ENCODE assay signal across 8 cellular contexts in genomic region chr7:104883718-104884452, GRCh38.
DNase-seq lines count a peak whose midpoint lies in the region; ATAC-seq lines count a peak whose summit lies in the region.

No MANE protein-coding gene starts in this region.

- DNase-seq in Caki2 (ENCODE audit: low read depth) (peak; percentile 81), HPDE6-E6E7 (ENCODE audit: extremely low spot score) (peak; percentile 86), NOMO-1 treated with dmso at 0.1 percent for 144 hours (lab: John Stamatoyannopoulos, UW; ENCODE audit: unreplicated experiment) (peak; percentile 39), epidermal melanocyte (ENCODE audit: insufficient read length, low spot score) (peak; percentile 85), mucosa of gallbladder (ENCODE audit: low spot score) (peak; percentile 91)
- peak; percentile 49 for DNase-seq in activated CD8-positive, alpha-beta memory T cell treated with anti-CD3 and anti-CD28 coated beads, Interleukin-2, amount 50 U/mL, for 24 hours (ENCODE audit: extremely low read depth)
- peak; percentile 67 for DNase-seq in stimulated activated CD8-positive, alpha-beta memory T cell treated with anti-CD3 and anti-CD28 coated beads, Interleukin-4, amount 100 ng/mL, for 24 hours (ENCODE audit: low read depth)

- in situ Hi-C loops in Caki2 (cut with HindIII; ENCODE audit: low pct_unique_long_range_greater_than_20kb, low sequenced_read_pairs), result no loop called here

- ATAC-seq in GM21360 (IDR thresholded peaks at IDR 0.05; ENCODE audit: unreplicated experiment), result peak; percentile 85

Comparison
In these comparisons a context has a peak if more than half of its experiments do, and no peak if none do; other contexts are left out.
1. Peak in every context shown above with its lines: DNase-seq and ATAC-seq.
2. DNase-seq: peak in every context shown above with its lines; median percentile 91 in mucosa of gallbladder; 86 in HPDE6-E6E7; 85 in epidermal melanocyte; 81 in Caki2; 67 in stimulated activated CD8-positive, alpha-beta memory T cell treated with anti-CD3 and anti-CD28 coated beads, Interleukin-4, amount 100 ng/mL, for 24 hours; 49 in activated CD8-positive, alpha-beta memory T cell treated with anti-CD3 and anti-CD28 coated beads, Interleukin-2, amount 50 U/mL, for 24 hours; 39 in NOMO-1 treated with dmso at 0.1 percent for 144 hours.